8 cellular contexts compared by ENCODE assay signal in the genomic region with DNA sequence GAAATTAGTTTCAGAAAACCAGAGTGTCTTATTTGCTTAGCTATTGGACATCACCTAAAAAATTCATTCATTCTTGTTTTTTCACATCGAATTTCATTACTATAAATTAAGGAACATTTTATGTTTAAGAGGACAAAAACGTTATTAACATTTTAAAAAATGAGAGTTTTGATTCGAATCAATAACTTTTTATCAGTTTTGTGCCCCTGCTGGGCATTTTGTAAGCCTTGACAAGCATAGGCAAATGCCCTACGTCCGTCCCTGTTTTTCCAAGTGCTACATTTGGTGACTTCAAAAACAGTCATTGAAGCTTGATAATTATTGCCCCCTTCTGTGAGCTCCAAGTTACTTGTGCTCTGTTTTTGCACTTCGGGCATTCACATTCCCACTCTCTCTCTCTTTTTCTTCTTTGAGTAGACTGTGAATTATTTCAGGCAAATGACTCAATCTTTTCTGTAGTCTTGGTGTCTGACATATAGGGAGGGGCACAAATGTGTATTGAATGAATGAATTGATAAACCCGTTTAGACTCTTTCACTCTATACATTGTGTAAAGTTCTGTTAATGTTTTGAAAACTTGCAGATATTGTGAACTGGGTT. TPM values are rescaled to one million over a fixed set of nuclear protein-coding genes. Genes with fewer than 3 reads are reported as not detected.
DNase-seq lines count a peak whose midpoint lies in the region; ATAC-seq and TF ChIP-seq lines count a peak whose summit lies in the region.

No MANE protein-coding gene starts in this region.

- H3K4me1 ChIP-seq in NT2/D1 (ENCODE audit: insufficient read depth, insufficient read length) (no peaks in the 10 kb centered on the region), ectodermal cell (ENCODE audit: control insufficient read depth, insufficient read depth, low read length) (peaks cover 6% of the 10 kb centered on the region)

- ATAC-seq in natural killer cell (no peak), GM21528 (IDR thresholded peaks at IDR 0.05; ENCODE audit: low FRiP score, unreplicated experiment) (no peak), HG03354 (IDR thresholded peaks at IDR 0.05; ENCODE audit: poor library complexity, severe bottlenecking, unreplicated experiment) (no peak), HG03025 (IDR thresholded peaks at IDR 0.05; ENCODE audit: low FRiP score, unreplicated experiment) (no peak)

- no peak overlapping the region for H3K27ac ChIP-seq in ectodermal cell (ENCODE audit: insufficient read depth, low read depth, low read length, poor library complexity, severe bottlenecking)

- no peaks in the 10 kb centered on the region for H3K9me3 Mint-ChIP-seq in natural killer cell

- WGBS in ectodermal cell, 2 experiments: 36 to 44% methylated on average over 5 to 6 of the region's 7 CpGs

- H3K36me3 ChIP-seq in NT2/D1 (ENCODE audit: insufficient read depth, insufficient read length, low read length): peaks cover 36% of the 10 kb centered on the region
- H3K36me3 ChIP-seq in ectodermal cell (ENCODE audit: control insufficient read depth, insufficient read depth, low read length): peaks cover 15% of the 10 kb centered on the region

- peak overlapping the region; percentile 92 for H3K9ac ChIP-seq in NT2/D1 (ENCODE audit: insufficient read length, low read depth)

- TF ChIP-seq CTCF in natural killer cell (IDR thresholded peaks at IDR 0.05): no peak

- intact Hi-C loops in natural killer cell (cut with micrococcal nuclease): loop anchor here (5.0 kb wide), 2 partner anchors 129 to 144 kb away; a partner anchor contains a TSS

- H3K4me3 ChIP-seq in NT2/D1 (ENCODE audit: insufficient read length, low read depth) (peak overlapping the region; percentile 94), ectodermal cell (ENCODE audit: insufficient read depth, low read depth, low read length) (peak overlapping the region; percentile 98)

- DNase-seq in NCI-H1417 (lab: John Stamatoyannopoulos, UW) (peak; percentile 12 to 50 (median 36)), NCI-H1417 treated with DMSO at 0.1 percent for 48 hours (lab: John Stamatoyannopoulos, UW) (no peak), NT2/D1 (ENCODE audit: low read depth, low spot score) (no peak), natural killer cell (no peak)

- peaks cover 25 to 27% of the 10 kb centered on the region in 2 donors for H3K4me1 Mint-ChIP-seq in natural killer cell

- peak overlapping the region; percentile 94 for H3K4me3 Mint-ChIP-seq in natural killer cell

- no peaks in the 10 kb centered on the region for H3K27me3 ChIP-seq in NT2/D1 (ENCODE audit: insufficient read depth, insufficient read length)
- H3K27me3 ChIP-seq in ectodermal cell (ENCODE audit: control insufficient read depth, insufficient read depth, low read length, poor library complexity, severe bottlenecking): peaks cover 3% of the 10 kb centered on the region

- H3K27me3 Mint-ChIP-seq in natural killer cell (ENCODE audit: low read depth in 2 of 2): no peaks in the 10 kb centered on the region

- H3K9me3 ChIP-seq in NT2/D1 (ENCODE audit: insufficient read depth, low read length) (no peaks in the 10 kb centered on the region), ectodermal cell (ENCODE audit: control insufficient read depth, low read length) (no peaks in the 10 kb centered on the region)

- peaks cover 12% of the 10 kb centered on the region for H3K36me3 Mint-ChIP-seq in natural killer cell

- peak overlapping the region; percentile 94 to 99 for H3K27ac Mint-ChIP-seq in natural killer cell

RNA-seq across cellular contexts. Expression of a gene that starts 1.2 kb away (rescaled TPM):
- 27.7 TPM for polyA plus RNA-seq in ectodermal cell (2013, experiment 1 of 4)
- polyA plus RNA-seq in ectodermal cell (2013, experiment 2 of 4): 28.7 TPM
- 17.2 TPM for polyA plus RNA-seq in ectodermal cell (2013, experiment 3 of 4)
- polyA plus RNA-seq in ectodermal cell (2013, experiment 4 of 4): 18.5 TPM
- 10 to 100 TPM; 33.5 to 43.7 (median 34.9) TPM for total RNA-seq in natural killer cell

RNA-seq across cellular contexts. Expression of a gene that starts 1.7 kb away (rescaled TPM):
- polyA plus RNA-seq in ectodermal cell (2013, experiment 1 of 4): 24.6 TPM
- 22.3 TPM for polyA plus RNA-seq in ectodermal cell (2013, experiment 2 of 4)
- 26.1 TPM for polyA plus RNA-seq in ectodermal cell (2013, experiment 3 of 4)
- 24.4 TPM for polyA plus RNA-seq in ectodermal cell (2013, experiment 4 of 4)
- 1 to 10 TPM; 3.9 to 6.3 (median 4.6) TPM for total RNA-seq in natural killer cell

RNA-seq across cellular contexts. Expression of a gene that starts 52.8 kb away (rescaled TPM):
- 751 TPM for polyA plus RNA-seq in ectodermal cell (2013, experiment 1 of 4)
- polyA plus RNA-seq in ectodermal cell (2013, experiment 2 of 4): 806 TPM
- polyA plus RNA-seq in ectodermal cell (2013, experiment 3 of 4): 620 TPM
- polyA plus RNA-seq in ectodermal cell (2013, experiment 4 of 4): 692 TPM
- total RNA-seq in natural killer cell: 100 to 1,000 TPM; 393 to 490 (median 433) TPM

Comparison
In these comparisons a context has a peak if more than half of its experiments do, and no peak if none do; other contexts are left out.
1. DNase-seq: peak in NCI-H1417 (3 of 3); none in NCI-H1417 treated with DMSO at 0.1 percent for 48 hours (single experiment), NT2/D1 (single experiment) and natural killer cell (single experiment).